In genomic region chr11:116917632-116918031, GRCh38 we compare ENCODE assay signal across 16 cellular contexts.
A peak's percentile ranks its signal among the peaks of the same experiment; 100 is the strongest.
DNase-seq lines count a peak whose midpoint lies in the region; ATAC-seq, FAIRE-seq and TF ChIP-seq lines count a peak whose summit lies in the region.
"Had no signal": no experiment of that assay in that cellular context is flagged by ENCODE, and none has a peak within 500 bp of the region (broad histone marks: within the 10 kb centered on the region; RNA-seq: fewer than 3 reads in every experiment).

No MANE protein-coding gene starts in this region.

- no peak overlapping the region for H3K27ac ChIP-seq in CD4-positive, alpha-beta T cell (ENCODE audit: low read depth, low read length)
- H3K27ac ChIP-seq in HEK293 (ENCODE audit: extremely low read depth, low read depth, low read length) (no peak overlapping the region), K562 (ENCODE audit: extremely low read depth, low read depth, low read length) (no peak overlapping the region)
- H3K27ac ChIP-seq: C4-2B had no signal

- H3K4me1 ChIP-seq in HEK293 (ENCODE audit: control insufficient read depth, insufficient read depth, low read length) (no peaks in the 10 kb centered on the region), K562 (replicated peaks in 1 of 2; ENCODE audit: control insufficient read depth in 2 of 2, insufficient read depth in 2 of 2, low read length in 2 of 2) (no peaks in the 10 kb centered on the region)

- CTCF ChIA-PET in CD4-positive, alpha-beta T cell (lab: Charles Lee), result interaction anchor here (1.1 kb wide), 1 partner anchor 13 kb away, joined by 4 read pairs; no protein-coding TSS in a partner anchor
- CTCF ChIA-PET in HEK293 (lab: Yijun Ruan, JAX), result interaction anchor here (0.6 to 1.2 kb wide), 2 partner anchors 82 to 189 kb away, joined by 3 to 5 read pairs; no protein-coding TSS in a partner anchor
- CTCF ChIA-PET in K562 (lab: Yijun Ruan, JAX; ENCODE audit: low intra/inter-chr PET ratio), result no interaction called here

- H3K9me1 ChIP-seq in K562 (ENCODE audit: control insufficient read depth, insufficient read depth, low read length), result no peaks in the 10 kb centered on the region

- no TSS peak for BruUV-seq in K562 (replicated peaks; lab: Mats Ljungman, UMichigan)

- no peak for FAIRE-seq in K562 (lab: Jason Lieb, UNC)
- FAIRE-seq: A204.1, H1 had no signal

- no peaks in the 10 kb centered on the region for H4K20me1 ChIP-seq in K562 (replicated peaks; ENCODE audit: control insufficient read depth, insufficient read depth, low read length)

- intact Hi-C loops in CD4-positive, alpha-beta T cell (cut with DNase I, micrococcal nuclease), result no loop called here
- intact Hi-C loops in K562 (cut with micrococcal nuclease), result no loop called here

- in situ Hi-C loops in K562 (cut with MboI), result no loop called here

- TF ChIP-seq CTCF in CD4-positive, alpha-beta T cell (IDR thresholded peaks at IDR 0.05), result no peak
- TF ChIP-seq CTCF in HEK293 (tag by site-specific recombination; IDR thresholded peaks at IDR 0.05) (no peak), K562 (IDR thresholded peaks at IDR 0.05 in 2 of 3, conservative IDR thresholded peaks at IDR 0.05 in 1 of 3; ENCODE audit: insufficient read depth in 2 of 3, low read depth in 1 of 3, low read length in 3 of 3) (no peak)

- no peak for TF ChIP-seq POLR2A in K562 (conservative IDR thresholded peaks at IDR 0.05)

- no peak overlapping the region for H2AFZ ChIP-seq in K562 (ENCODE audit: low read depth, low read length)

- POLR2A ChIA-PET in CD4-positive, alpha-beta T cell (lab: Charles Lee), result interaction anchor here (1.6 to 2.2 kb wide), 2 partner anchors 13 to 27 kb away, joined by 4 to 6 read pairs; no protein-coding TSS in a partner anchor
- POLR2A ChIA-PET in HEK293 (lab: Yijun Ruan, JAX) (interaction anchor here (0.7 to 1.0 kb wide), 2 partner anchors 104 to 180 kb away, joined by 3 read pairs; partner anchors contain the start of gene SIK3), K562 (lab: Yijun Ruan, JAX) (interaction anchor here (0.6 to 1.2 kb wide), 4 partner anchors 8 to 154 kb away, joined by 3 to 5 read pairs (median 3); no protein-coding TSS in a partner anchor)

- H3K36me3 ChIP-seq in HEK293 (ENCODE audit: control insufficient read depth in 2 of 2, insufficient read depth in 1 of 2, low read length in 2 of 2), result peaks cover 0 to 5% of the 10 kb centered on the region in 2 experiments; a peak in 1 of 3 replicates
- H3K36me3 ChIP-seq in K562 (ENCODE audit: control insufficient read depth, insufficient read depth, low read length), result peaks cover 4% of the 10 kb centered on the region; the same call in 1 of the 3 replicates

- no peaks in the 10 kb centered on the region for H3K9me3 Mint-ChIP-seq in CD4-positive, alpha-beta T cell
- no peaks in the 10 kb centered on the region for H3K9me3 Mint-ChIP-seq in stimulated activated memory B cell treated with anti-CD40 and anti-IgM and Interleukin-4, amounts not matched to agents 10 μg/mL and 1 μg/mL and 100 μg/mL, for 72 hours
- H3K9me3 Mint-ChIP-seq in activated T-cell treated with anti-CD3 and anti-CD28 coated beads, Interleukin-2, amount 50 U/mL, for 4 hours, result no peaks in the 10 kb centered on the region
- H3K9me3 Mint-ChIP-seq: CD4-positive, alpha-beta memory T cell; H9 had no signal

- no peak overlapping the region for H3K4me3 ChIP-seq in HEK293 (ENCODE audit: low read depth, low read length)
- no peak overlapping the region for H3K4me3 ChIP-seq in K562

- no peak overlapping the region for H3K9ac ChIP-seq in K562 (ENCODE audit: insufficient read depth in 1 of 2, low read depth in 2 of 2, low read length in 2 of 2)

- H3K4me2 ChIP-seq in K562 (ENCODE audit: insufficient read depth, low read length), result no peak overlapping the region

- WGBS in K562 (ENCODE audit: insufficient coverage, low coverage, missing lambda C conversion rate), result 67% methylated on average over 5 of the region's 5 CpGs

- no peaks in the 10 kb centered on the region for H3K79me2 ChIP-seq in K562 (ENCODE audit: control insufficient read depth, insufficient read depth, low read length)

- ATAC-seq in CD4-positive, alpha-beta T cell (ENCODE audit: poor library complexity), result no peak
- ATAC-seq in K562, result no peak
- ATAC-seq in stimulated activated memory B cell treated with anti-CD40 and anti-IgM and Interleukin-4, amounts not matched to agents 10 μg/mL and 1 μg/mL and 100 μg/mL, for 72 hours, result no peak
- ATAC-seq in activated T-cell treated with anti-CD3 and anti-CD28 coated beads, Interleukin-2, amount 50 U/mL, for 4 hours, result no peak

- no peaks in the 10 kb centered on the region for H3K27me3 Mint-ChIP-seq in CD4-positive, alpha-beta T cell
- H3K27me3 Mint-ChIP-seq in stimulated activated memory B cell treated with anti-CD40 and anti-IgM and Interleukin-4, amounts not matched to agents 10 μg/mL and 1 μg/mL and 100 μg/mL, for 72 hours, result no peaks in the 10 kb centered on the region
- H3K27me3 Mint-ChIP-seq in activated T-cell treated with anti-CD3 and anti-CD28 coated beads, Interleukin-2, amount 50 U/mL, for 4 hours (ENCODE audit: low read depth), result no peaks in the 10 kb centered on the region
- H3K27me3 Mint-ChIP-seq: CD4-positive, alpha-beta memory T cell had no signal

- H3K27ac Mint-ChIP-seq in CD4-positive, alpha-beta T cell, result peak overlapping the region; percentile 20
- peak overlapping the region; percentile 8 for H3K27ac Mint-ChIP-seq in stimulated activated memory B cell treated with anti-CD40 and anti-IgM and Interleukin-4, amounts not matched to agents 10 μg/mL and 1 μg/mL and 100 μg/mL, for 72 hours

- H3K9me3 ChIP-seq in CD4-positive, alpha-beta T cell (ENCODE audit: control insufficient read depth, low read length), result no peaks in the 10 kb centered on the region
- H3K9me3 ChIP-seq in HEK293 (ENCODE audit: control insufficient read depth, insufficient read depth, low read depth, low read length), result no peaks in the 10 kb centered on the region
- no peaks in the 10 kb centered on the region for H3K9me3 ChIP-seq in K562 (replicated peaks; ENCODE audit: control insufficient read depth, insufficient read depth, low read depth, low read length)

- DNase-seq in CD4-positive, alpha-beta T cell, result no peak
- DNase-seq in K562 (ENCODE audit: extremely low read depth in 1 of 4, low spot score in 3 of 4) (no peak), SW480 (ENCODE audit: low spot score) (no peak)
- DNase-seq in activated T-cell treated with anti-CD3 and anti-CD28 coated beads, Interleukin-2, amount 50 U/mL, for 4 hours, result no peak
- DNase-seq in activated CD8-positive, alpha-beta memory T cell treated with anti-CD3 and anti-CD28 coated beads, Interleukin-2, amount 50 U/mL, for 48 hours, result no peak
- DNase-seq: ACHN; CD4-positive, alpha-beta memory T cell; DMS153; DMS79; GF-D8; H9 had no signal

- peaks cover 32% of the 10 kb centered on the region for H3K4me1 Mint-ChIP-seq in CD4-positive, alpha-beta T cell (ENCODE audit: low read depth)
- peaks cover 24% of the 10 kb centered on the region for H3K4me1 Mint-ChIP-seq in stimulated activated memory B cell treated with anti-CD40 and anti-IgM and Interleukin-4, amounts not matched to agents 10 μg/mL and 1 μg/mL and 100 μg/mL, for 72 hours
- peaks cover 9% of the 10 kb centered on the region for H3K4me1 Mint-ChIP-seq in activated T-cell treated with anti-CD3 and anti-CD28 coated beads, Interleukin-2, amount 50 U/mL, for 4 hours (ENCODE audit: low read depth)

- no peaks in the 10 kb centered on the region for H3K27me3 ChIP-seq in CD4-positive, alpha-beta T cell (ENCODE audit: control insufficient read depth, insufficient read depth, low read length)
- no peaks in the 10 kb centered on the region for H3K27me3 ChIP-seq in K562 (ENCODE audit: control insufficient read depth in 2 of 2, insufficient read depth in 2 of 2, low read length in 2 of 2)

- no peak for TF ChIP-seq EP300 in K562 (IDR thresholded peaks at IDR 0.05; ENCODE audit: low read length)

- peaks cover 44% of the 10 kb centered on the region for H3K36me3 Mint-ChIP-seq in CD4-positive, alpha-beta T cell (ENCODE audit: low read depth)
- peaks cover 22% of the 10 kb centered on the region for H3K36me3 Mint-ChIP-seq in stimulated activated memory B cell treated with anti-CD40 and anti-IgM and Interleukin-4, amounts not matched to agents 10 μg/mL and 1 μg/mL and 100 μg/mL, for 72 hours
- H3K36me3 Mint-ChIP-seq in activated T-cell treated with anti-CD3 and anti-CD28 coated beads, Interleukin-2, amount 50 U/mL, for 4 hours (ENCODE audit: insufficient read depth), result peaks cover 13% of the 10 kb centered on the region

- no peak overlapping the region for H3K4me3 Mint-ChIP-seq in CD4-positive, alpha-beta T cell
- no peak overlapping the region for H3K4me3 Mint-ChIP-seq in stimulated activated memory B cell treated with anti-CD40 and anti-IgM and Interleukin-4, amounts not matched to agents 10 μg/mL and 1 μg/mL and 100 μg/mL, for 72 hours
- no peak overlapping the region for H3K4me3 Mint-ChIP-seq in activated T-cell treated with anti-CD3 and anti-CD28 coated beads, Interleukin-2, amount 50 U/mL, for 4 hours
- H3K4me3 Mint-ChIP-seq: CD4-positive, alpha-beta memory T cell; H9 had no signal

- no peak for TF ChIP-seq RAD21 in K562 (CRISPR knock-in tag; conservative IDR thresholded peaks at IDR 0.05 in 1 of 2, IDR thresholded peaks at IDR 0.05 in 1 of 2)

TF ChIP-seq in HEK293, 187 proteins besides CTCF, POLR2A, EP300 and RAD21 (continues in another document):
- TF ChIP-seq, protein P1, sequence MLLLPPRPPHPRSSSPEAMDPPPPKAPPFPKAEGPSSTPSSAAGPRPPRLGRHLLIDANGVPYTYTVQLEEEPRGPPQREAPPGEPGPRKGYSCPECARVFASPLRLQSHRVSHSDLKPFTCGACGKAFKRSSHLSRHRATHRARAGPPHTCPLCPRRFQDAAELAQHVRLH (tag by site-specific recombination; IDR thresholded peaks at IDR 0.05), result no peak
- TF ChIP-seq ZNF596 (tag by site-specific recombination; IDR thresholded peaks at IDR 0.05) (peak; percentile 86), ZNF366 (tag by site-specific recombination; conservative IDR thresholded peaks at IDR 0.05) (peak; percentile 68)

TF ChIP-seq in K562, 482 proteins besides CTCF, POLR2A, EP300 and RAD21:
- TF ChIP-seq, protein P2, sequence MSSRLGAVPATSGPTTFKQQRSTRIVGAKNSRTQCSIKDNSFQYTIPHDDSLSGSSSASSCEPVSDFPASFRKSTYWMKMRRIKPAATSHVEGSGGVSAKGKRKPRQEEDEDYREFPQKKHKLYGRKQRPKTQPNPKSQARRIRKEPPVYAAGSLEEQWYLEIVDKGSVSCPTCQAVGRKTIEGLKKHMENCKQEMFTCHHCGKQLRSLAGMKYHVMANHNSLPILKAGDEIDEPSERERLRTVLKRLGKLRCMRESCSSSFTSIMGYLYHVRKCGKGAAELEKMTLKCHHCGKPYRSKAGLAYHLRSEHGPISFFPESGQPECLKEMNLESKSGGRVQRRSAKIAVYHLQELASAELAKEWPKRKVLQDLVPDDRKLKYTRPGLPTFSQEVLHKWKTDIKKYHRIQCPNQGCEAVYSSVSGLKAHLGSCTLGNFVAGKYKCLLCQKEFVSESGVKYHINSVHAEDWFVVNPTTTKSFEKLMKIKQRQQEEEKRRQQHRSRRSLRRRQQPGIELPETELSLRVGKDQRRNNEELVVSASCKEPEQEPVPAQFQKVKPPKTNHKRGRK (tag; IDR thresholded peaks at IDR 0.05), result 0 out of 2 replicates have a peak, but pooled peaks have one; percentile 27
- TF ChIP-seq RB1 (IDR thresholded peaks at IDR 0.05; ENCODE audit: low read depth), result no peak
